8 cellular contexts compared by ENCODE assay signal in genomic region chr2:86440631-86441391, GRCh38. TPM values are rescaled to one million over a fixed set of nuclear protein-coding genes. Genes with fewer than 3 reads are reported as not detected.
A peak's percentile ranks its signal among the peaks of the same experiment; 100 is the strongest.
DNase-seq lines count a peak whose midpoint lies in the region; ATAC-seq and TF ChIP-seq lines count a peak whose summit lies in the region.

KDM3A (plus strand) TSS chr2:86441371; CDS start chr2:86442048, 677 bp downstream.

- H3K4me1 Mint-ChIP-seq in naive B cell, result peaks cover 31 to 45% (median 39%) of the 10 kb centered on the region in 3 donors
- peaks cover 49% of the 10 kb centered on the region for H3K4me1 Mint-ChIP-seq in stimulated activated effector memory CD8-positive, alpha-beta T cell treated with anti-CD3 and anti-CD28 coated beads, Interleukin-12 subunit alpha, Interleukin-12 subunit beta, amount 100 ng/mL, for 72 hours

- peaks cover 40 to 53% of the 10 kb centered on the region in 2 donors for H3K36me3 Mint-ChIP-seq in naive B cell
- H3K36me3 Mint-ChIP-seq in stimulated activated effector memory CD8-positive, alpha-beta T cell treated with anti-CD3 and anti-CD28 coated beads, Interleukin-12 subunit alpha, Interleukin-12 subunit beta, amount 100 ng/mL, for 72 hours, result peaks cover 57% of the 10 kb centered on the region

- peaks cover 6 to 17% (median 13%) of the 10 kb centered on the region in 3 donors for H3K27me3 Mint-ChIP-seq in naive B cell

- H3K4me3 ChIP-seq in HAP-1 (peak within 1 kb of the TSS; percentile 45), MG63 (peak within 1 kb of the TSS; percentile 69), fibroblast of lung (replicated peaks in 1 of 4; ENCODE audit: control extremely low read depth in 1 of 4, insufficient read depth in 1 of 4, low read depth in 3 of 4, low read length in 4 of 4) (peak within 1 kb of the TSS; percentile 50 to 93 (median 76))

- peaks cover 25% of the 10 kb centered on the region for H3K79me2 ChIP-seq in fibroblast of lung (ENCODE audit: control insufficient read depth, insufficient read depth, low read length)

- peak within 1 kb of the TSS; percentile 92 for H3K4me2 ChIP-seq in fibroblast of lung (ENCODE audit: extremely low read depth, insufficient read depth, low read length)

- DNase-seq in EH (ENCODE audit: low read depth), result peak; percentile 99
- peak; percentile 97 to 100 for DNase-seq in HAP-1 (ENCODE audit: low spot score in 2 of 2)
- DNase-seq in MG63, result peak; percentile 99
- peak; percentile 97 for DNase-seq in SHP77 (lab: John Stamatoyannopoulos, UW)
- peak; percentile 100 for DNase-seq in activated T-helper 9 cell treated with anti-CD3 and anti-CD28 coated beads, Interleukin-2, amount 50 U/mL, for 16 hours (ENCODE audit: low read depth)
- DNase-seq in fibroblast of lung (ENCODE audit: low read depth in 2 of 2), result peak; percentile 99 to 100
- peak; percentile 99 for DNase-seq in naive B cell
- peak; percentile 93 to 99 for DNase-seq in stimulated activated effector memory CD8-positive, alpha-beta T cell treated with anti-CD3 and anti-CD28 coated beads, Interleukin-12 subunit alpha, Interleukin-12 subunit beta, amount 100 ng/mL, for 72 hours (ENCODE audit: low spot score in 2 of 2)

- peaks cover 2% of the 10 kb centered on the region for H4K20me1 ChIP-seq in fibroblast of lung (ENCODE audit: control insufficient read depth, extremely low read depth, insufficient read depth, low read length)

- TF ChIP-seq CTCF in fibroblast of lung (conservative IDR thresholded peaks at IDR 0.05 in 1 of 2, IDR thresholded peaks at IDR 0.05 in 1 of 2; ENCODE audit: low read depth in 1 of 2, low read length in 2 of 2), result no peak

- H3K27me3 ChIP-seq in HAP-1 (ENCODE audit: low read depth) (no peaks in the 10 kb centered on the region), MG63 (no peaks in the 10 kb centered on the region), fibroblast of lung (ENCODE audit: control insufficient read depth, insufficient read depth, low read length) (no peaks in the 10 kb centered on the region)

- peak within 1 kb of the TSS; percentile 83 for H3K9ac ChIP-seq in fibroblast of lung (ENCODE audit: insufficient read depth, low read length)

- H3K9me3 Mint-ChIP-seq in naive B cell, result peaks cover 8 to 47% (median 25%) of the 10 kb centered on the region in 7 donors
- peaks cover 21% of the 10 kb centered on the region for H3K9me3 Mint-ChIP-seq in stimulated activated effector memory CD8-positive, alpha-beta T cell treated with anti-CD3 and anti-CD28 coated beads, Interleukin-12 subunit alpha, Interleukin-12 subunit beta, amount 100 ng/mL, for 72 hours

- peak within 1 kb of the TSS; percentile 98 to 99 (median 99) for H3K27ac Mint-ChIP-seq in naive B cell
- peak within 1 kb of the TSS; percentile 99 for H3K27ac Mint-ChIP-seq in stimulated activated effector memory CD8-positive, alpha-beta T cell treated with anti-CD3 and anti-CD28 coated beads, Interleukin-12 subunit alpha, Interleukin-12 subunit beta, amount 100 ng/mL, for 72 hours

- H3K36me3 ChIP-seq in HAP-1 (replicated peaks) (peaks cover 11% of the 10 kb centered on the region; the same call in 1 of the 2 replicates), MG63 (peaks cover 25% of the 10 kb centered on the region), fibroblast of lung (ENCODE audit: control insufficient read depth, insufficient read depth, low read length) (no peaks in the 10 kb centered on the region)

- H3K27ac ChIP-seq in fibroblast of lung (ENCODE audit: insufficient read depth, low read length), result peak within 1 kb of the TSS; percentile 96

- peak within 1 kb of the TSS; percentile 92 to 100 (median 98) for H3K4me3 Mint-ChIP-seq in naive B cell
- H3K4me3 Mint-ChIP-seq in stimulated activated effector memory CD8-positive, alpha-beta T cell treated with anti-CD3 and anti-CD28 coated beads, Interleukin-12 subunit alpha, Interleukin-12 subunit beta, amount 100 ng/mL, for 72 hours, result peak within 1 kb of the TSS; percentile 83

- H3K4me1 ChIP-seq in HAP-1 (peaks cover 8% of the 10 kb centered on the region), fibroblast of lung (ENCODE audit: control insufficient read depth, extremely low read depth, insufficient read depth, low read length) (peaks cover 4% of the 10 kb centered on the region)

- in situ Hi-C loops in HAP-1 (cut with MboI; ENCODE audit: low sequenced_read_pairs), result loop anchor here (10.0 kb wide), 1 partner anchor 246 kb away; the partner anchor contains the start of genes IMMT and MRPL35

- ATAC-seq in naive B cell (ENCODE audit: low read depth in 2 of 2), result peak; percentile 80 to 81
- ATAC-seq in stimulated activated effector memory CD8-positive, alpha-beta T cell treated with anti-CD3 and anti-CD28 coated beads, Interleukin-12 subunit alpha, Interleukin-12 subunit beta, amount 100 ng/mL, for 72 hours, result peak; percentile 93

- H3K9me3 ChIP-seq in HAP-1, result peaks cover 11% of the 10 kb centered on the region
- peaks cover 21% of the 10 kb centered on the region for H3K9me3 ChIP-seq in MG63
- no peaks in the 10 kb centered on the region for H3K9me3 ChIP-seq in fibroblast of lung (ENCODE audit: control insufficient read depth, insufficient read depth, low read depth, low read length)

- peak within 1 kb of the TSS; percentile 87 for H2AFZ ChIP-seq in fibroblast of lung (ENCODE audit: low read length)

RNA-seq across cellular contexts. Expression of gene KDM3A, which starts in this region (rescaled TPM):
- 12.5 and 27.9 TPM in 2 replicates for total RNA-seq in MG63 (2014; rRNA removed; shearing (Covaris generic); ENCODE audit: low replicate concordance)
- 20.5 and 23.1 TPM in 2 replicates for total RNA-seq in fibroblast of lung
- 12.1 and 26.0 TPM in 2 replicates for polyA plus RNA-seq in fibroblast of lung
- polyA plus RNA-seq in fibroblast of lung (2012), result 7.2 and 11.5 TPM in 2 replicates
- polyA minus RNA-seq in fibroblast of lung (ENCODE audit: low replicate concordance), result 10.2 and 20.4 TPM in 2 replicates
- 10 to 100 TPM in 4 of 6 donors, 1 to 10 TPM in 2; 3.6 to 18.7 (median 11.6) TPM for polyA plus RNA-seq in naive B cell (ENCODE audit: low read depth in 6 of 6)

Comparison
In these comparisons a context has a peak if more than half of its experiments do, and no peak if none do; other contexts are left out.
1. Peak in every context shown above with its lines: DNase-seq, ATAC-seq, H3K4me3 ChIP-seq and H3K27ac ChIP-seq.